ENCODE assay signal across 21 cellular contexts in genomic region chr7:117164578-117164977, GRCh38.
DNase-seq lines count a peak whose midpoint lies in the region; ATAC-seq, FAIRE-seq and TF ChIP-seq lines count a peak whose summit lies in the region.
"Had no signal": no experiment of that assay in that cellular context is flagged by ENCODE, and none has a peak within 500 bp of the region (broad histone marks: within the 10 kb centered on the region; RNA-seq: fewer than 3 reads in every experiment).

No MANE protein-coding gene starts in this region.

- WGBS in A549 (ENCODE audit: missing lambda C conversion rate): 60% methylated on average over 2 of the region's 2 CpGs

- no peaks in the 10 kb centered on the region for H3K4me1 Mint-ChIP-seq in naive thymus-derived CD8-positive, alpha-beta T cell

- no peak overlapping the region for H3K9ac ChIP-seq in adipocyte (ENCODE audit: low read length)
- H3K9ac ChIP-seq: KMS-11 had no signal

- CTCF ChIA-PET in A549 (lab: Yijun Ruan, JAX): interaction anchor here (0.9 to 1.5 kb wide), 2 partner anchors 37 to 60 kb away, joined by 3 to 7 read pairs; no protein-coding TSS in a partner anchor

- TF ChIP-seq POLR2A in A549 (IDR thresholded peaks at IDR 0.05; ENCODE audit: low read length): no peak

- no peak for FAIRE-seq in A549 (lab: Jason Lieb, UNC)

- no peaks in the 10 kb centered on the region for H3K27me3 ChIP-seq in adipocyte (replicated peaks; ENCODE audit: control insufficient read depth, insufficient read depth, low read length)
- H3K27me3 ChIP-seq: gastrocnemius medialis had no signal

- TF ChIP-seq EP300 in A549 (IDR thresholded peaks at IDR 0.05): no peak

- TF ChIP-seq RAD21 in A549 (conservative IDR thresholded peaks at IDR 0.05 in 1 of 2, IDR thresholded peaks at IDR 0.05 in 1 of 2): no peak

- H3K4me3 ChIP-seq in A549 (no peak overlapping the region), adipocyte (ENCODE audit: low read length) (peak overlapping the region; percentile 26), fibroblast of the aortic adventitia (ENCODE audit: low read depth, low read length) (no peak overlapping the region)
- H3K4me3 ChIP-seq: gastrocnemius medialis had no signal

- H3K36me3 ChIP-seq in adipocyte (ENCODE audit: control insufficient read depth, insufficient read depth, low read length, severe bottlenecking): no peaks in the 10 kb centered on the region
- H3K36me3 ChIP-seq: gastrocnemius medialis had no signal

- no peaks in the 10 kb centered on the region for H3K9me3 Mint-ChIP-seq in naive thymus-derived CD8-positive, alpha-beta T cell

- no peaks in the 10 kb centered on the region for H3K27me3 Mint-ChIP-seq in naive thymus-derived CD8-positive, alpha-beta T cell

- H3K27ac ChIP-seq in A549: 0 out of 6 replicates have a peak overlapping the region, but pooled peaks of 1 of the 2 experiments have one; percentile 16
- H3K27ac ChIP-seq: gastrocnemius medialis, KMS-11 had no signal

- H3K4me3 Mint-ChIP-seq in naive thymus-derived CD8-positive, alpha-beta T cell: no peak overlapping the region

- H3K9me3 ChIP-seq in A549: no peaks in the 10 kb centered on the region
- H3K9me3 ChIP-seq in adipocyte (ENCODE audit: control insufficient read depth, low read length): peaks cover 4% of the 10 kb centered on the region
- H3K9me3 ChIP-seq: gastrocnemius medialis had no signal

- no peak overlapping the region for H3K27ac Mint-ChIP-seq in naive thymus-derived CD8-positive, alpha-beta T cell

- DNase-seq in A549 (ENCODE audit: low read depth in 1 of 2, low spot score in 1 of 2) (no peak), ELR (ENCODE audit: low read depth) (peak; percentile 64), adipocyte (ENCODE audit: low read depth) (no peak), fibroblast of the aortic adventitia (ENCODE audit: low read depth) (peak; percentile 97)
- DNase-seq in stimulated activated CD4-positive, alpha-beta T cell treated with anti-CD3 and anti-CD28 coated beads, Interleukin-1b, Interleukin-23, amount 100 ng/mL, for 48 hours: no peak
- DNase-seq in naive thymus-derived CD8-positive, alpha-beta T cell: no peak
- DNase-seq in activated CD4-positive, CD25-positive, alpha-beta regulatory T cell (lab: John Stamatoyannopoulos, UW): no peak
- DNase-seq: activated effector memory CD4-positive, alpha-beta T cell treated with Interleukin-2 at 50 U/mL for 16 hours; cerebellar nuclear complex; COR-L47; effector CD8-positive, alpha-beta T cell; gastrocnemius medialis; left colon; NCI-H1092 treated with DMSO at 0.1 percent for 48 hours; NCI-H510A; SIG-M5; stimulated activated naive CD4-positive, alpha-beta T cell; T-helper 2 cell; trophoblast cell had no signal

- TF ChIP-seq CTCF in A549 (IDR thresholded peaks at IDR 0.05): no peak
- TF ChIP-seq CTCF in fibroblast of the aortic adventitia (IDR thresholded peaks at IDR 0.05; ENCODE audit: insufficient read depth, low read length): no peak

- POLR2A ChIA-PET in A549 (lab: Yijun Ruan, JAX): no interaction called here
- POLR2A ChIA-PET in naive thymus-derived CD8-positive, alpha-beta T cell (lab: Charles Lee): no interaction called here

- H3K4me1 ChIP-seq in A549 (peaks cover 41% of the 10 kb centered on the region), adipocyte (ENCODE audit: control insufficient read depth, insufficient read depth, low read length) (peaks cover 14% of the 10 kb centered on the region)

- peak overlapping the region; percentile 39 for H3K4me2 ChIP-seq in A549
- H3K4me2 ChIP-seq: KMS-11 had no signal

- no peak for ATAC-seq in A549
- no peak for ATAC-seq in GM18870 (IDR thresholded peaks at IDR 0.05; ENCODE audit: unreplicated experiment)
- no peak for ATAC-seq in naive thymus-derived CD8-positive, alpha-beta T cell
- ATAC-seq: gastrocnemius medialis, left colon had no signal

- H3K36me3 Mint-ChIP-seq in naive thymus-derived CD8-positive, alpha-beta T cell: no peaks in the 10 kb centered on the region

TF ChIP-seq in A549, 52 proteins besides CTCF, POLR2A, EP300 and RAD21:
- TF ChIP-seq CHD4 (IDR thresholded peaks at IDR 0.05; ENCODE audit: borderline replicate concordance) (no peak), MAX (IDR thresholded peaks at IDR 0.05) (no peak), CEBPB (IDR thresholded peaks at IDR 0.05) (no peak), SMC3 (IDR thresholded peaks at IDR 0.05) (no peak), FOSB (CRISPR knock-in tag; IDR thresholded peaks at IDR 0.05) (no peak)
TF ChIP-seq in A549: peak in this region for 0.

Comparison
In these comparisons a context has a peak if more than half of its experiments do, and no peak if none do; other contexts are left out.
1. DNase-seq: peak in ELR (single experiment) and fibroblast of the aortic adventitia (single experiment); none in A549 (0 of 2), adipocyte (single experiment), stimulated activated CD4-positive, alpha-beta T cell treated with anti-CD3 and anti-CD28 coated beads, Interleukin-1b, Interleukin-23, amount 100 ng/mL, for 48 hours (single experiment), naive thymus-derived CD8-positive, alpha-beta T cell (0 of 10) and activated CD4-positive, CD25-positive, alpha-beta regulatory T cell (0 of 4).